12 cellular contexts compared by ENCODE assay signal in genomic region chr19:8333771-8334457, GRCh38. TPM values are rescaled to one million over a fixed set of nuclear protein-coding genes. Genes with fewer than 3 reads are reported as not detected.
DNase-seq lines count a peak whose midpoint lies in the region; ATAC-seq and TF ChIP-seq lines count a peak whose summit lies in the region.
"Had no signal": no experiment of that assay in that cellular context is flagged by ENCODE, and none has a peak within 500 bp of the region (broad histone marks: within the 10 kb centered on the region; RNA-seq: fewer than 3 reads in every experiment).

No MANE protein-coding gene starts in this region.

- no peak for TF ChIP-seq EP300 in stomach (IDR thresholded peaks at IDR 0.05)

- H3K27me3 ChIP-seq in heart left ventricle (peaks cover 6 to 44% (median 13%) of the 10 kb centered on the region in 9 donors), iPS DF 6.9 (ENCODE audit: control insufficient read depth, insufficient read depth, low read length) (peaks cover 15% of the 10 kb centered on the region), stomach (peaks cover 24 to 75% (median 30%) of the 10 kb centered on the region in 3 donors)

- peak overlapping the region in 10 of 12 donors; percentile 33 to 83 (median 71) for H3K27ac ChIP-seq in heart left ventricle
- no peak overlapping the region for H3K27ac ChIP-seq in iPS DF 6.9 (ENCODE audit: low read length)
- no peak overlapping the region for H3K27ac ChIP-seq in stomach
- H3K27ac ChIP-seq: epithelial cell of prostate had no signal

- no peaks in the 10 kb centered on the region for H3K36me3 Mint-ChIP-seq in stimulated activated naive B cell treated with anti-CD40 and anti-IgM and Interleukin-4, amounts not matched to agents 10 μg/mL and 1 μg/mL and 100 μg/mL, for 72 hours
- H3K36me3 Mint-ChIP-seq: CD14-positive monocyte had no signal

- 27 to 41% (median 37%) methylated on average over 18 to 47 of the region's 47 CpGs for WGBS in heart left ventricle, 4 donors
- no CpG with 5 or more reads among the region's 47 CpGs for WGBS in iPS DF 6.9 (ENCODE audit: insufficient coverage, insufficient read length)
- 14 to 22% (median 18%) methylated on average over 16 to 47 of the region's 47 CpGs for WGBS in stomach, 5 donors

- peak in 1 of 4 donors; percentile 4 for ATAC-seq in heart left ventricle
- ATAC-seq in Right ventricle myocardium inferior: no peak
- no peak for ATAC-seq in stimulated activated naive B cell treated with anti-CD40 and anti-IgM and Interleukin-4, amounts not matched to agents 10 μg/mL and 1 μg/mL and 100 μg/mL, for 72 hours (replicated peaks)
- ATAC-seq in HG03469 (IDR thresholded peaks at IDR 0.05; ENCODE audit: unreplicated experiment): no peak

- intact Hi-C loops in heart left ventricle (cut with DNase I): no loop called here
- intact Hi-C loops in Right ventricle myocardium inferior (cut with DNase I): no loop called here
- intact Hi-C loops in stomach (cut with DNase I; ENCODE audit: low total_unique reads): loop anchor here (5.0 kb wide), 1 partner anchor 178 kb away; the partner anchor contains the start of gene ZNF414

- TF ChIP-seq CTCF in heart left ventricle (IDR thresholded peaks at IDR 0.05): no peak
- no peak for TF ChIP-seq CTCF in stomach (IDR thresholded peaks at IDR 0.05)

- TF ChIP-seq POLR2A in heart left ventricle (IDR thresholded peaks at IDR 0.05): no peak
- no peak for TF ChIP-seq POLR2A in stomach (IDR thresholded peaks at IDR 0.05)

- H3K36me3 ChIP-seq in heart left ventricle (peaks cover 0 to 18% (median 2%) of the 10 kb centered on the region in 9 donors), iPS DF 6.9 (ENCODE audit: control insufficient read depth, insufficient read depth, low read length) (no peaks in the 10 kb centered on the region), stomach (no peaks in the 10 kb centered on the region)

- H3K27ac Mint-ChIP-seq in stimulated activated naive B cell treated with anti-CD40 and anti-IgM and Interleukin-4, amounts not matched to agents 10 μg/mL and 1 μg/mL and 100 μg/mL, for 72 hours: no peak overlapping the region

- DNase-seq in heart left ventricle: no peak
- DNase-seq in Right ventricle myocardium inferior (ENCODE audit: missing footprints): no peak
- DNase-seq in NCI-H510A (lab: John Stamatoyannopoulos, UW): peak; percentile 55
- DNase-seq in iPS DF 6.9 (ENCODE audit: low read depth, low spot score): no peak
- no peak for DNase-seq in stimulated activated naive B cell treated with anti-CD40 and anti-IgM and Interleukin-4, amounts not matched to agents 10 μg/mL and 1 μg/mL and 100 μg/mL, for 72 hours
- no peak for DNase-seq in NCI-H226
- no peak for DNase-seq in stomach
- DNase-seq: activated CD4-positive, alpha-beta T cell treated with anti-CD3 and anti-CD28 coated beads, Interleukin-2, amount 50 U/mL, for 48 hours; NCI-H2171 treated with DMSO at 0.1 percent for 48 hours had no signal

- H3K27me3 Mint-ChIP-seq in stimulated activated naive B cell treated with anti-CD40 and anti-IgM and Interleukin-4, amounts not matched to agents 10 μg/mL and 1 μg/mL and 100 μg/mL, for 72 hours: peaks cover 23 to 66% of the 10 kb centered on the region in 2 donors

- H3K4me1 ChIP-seq in heart left ventricle: peaks cover 10 to 47% (median 31%) of the 10 kb centered on the region in 12 donors
- peaks cover 1% of the 10 kb centered on the region; the same call in 1 of the 2 replicates for H3K4me1 ChIP-seq in iPS DF 6.9 (ENCODE audit: control insufficient read depth, insufficient read depth, low read length)
- H3K4me1 ChIP-seq in stomach: peaks cover 20 to 35% (median 31%) of the 10 kb centered on the region in 4 donors

- H3K4me3 Mint-ChIP-seq in stimulated activated naive B cell treated with anti-CD40 and anti-IgM and Interleukin-4, amounts not matched to agents 10 μg/mL and 1 μg/mL and 100 μg/mL, for 72 hours: peak overlapping the region; percentile 10 to 28

- peak overlapping the region in 5 of 12 donors; percentile 2 to 43 (median 16) for H3K4me3 ChIP-seq in heart left ventricle
- peak overlapping the region; percentile 27; the same call in 1 of the 2 replicates for H3K4me3 ChIP-seq in iPS DF 6.9 (ENCODE audit: low read length)
- H3K4me3 ChIP-seq in stomach: peak overlapping the region in 2 of 4 donors; percentile 41 to 51

- H3K9me3 Mint-ChIP-seq in stimulated activated naive B cell treated with anti-CD40 and anti-IgM and Interleukin-4, amounts not matched to agents 10 μg/mL and 1 μg/mL and 100 μg/mL, for 72 hours: no peaks in the 10 kb centered on the region

- H3K9me3 ChIP-seq in heart left ventricle: no peaks in the 10 kb centered on the region
- no peaks in the 10 kb centered on the region for H3K9me3 ChIP-seq in iPS DF 6.9 (ENCODE audit: control insufficient read depth, insufficient read depth, low read length)
- no peaks in the 10 kb centered on the region for H3K9me3 ChIP-seq in stomach

- peaks cover 12 to 19% of the 10 kb centered on the region in 2 donors for H3K4me1 Mint-ChIP-seq in stimulated activated naive B cell treated with anti-CD40 and anti-IgM and Interleukin-4, amounts not matched to agents 10 μg/mL and 1 μg/mL and 100 μg/mL, for 72 hours

RNA-seq across cellular contexts. Expression of gene KANK3, which starts 9.1 kb away (rescaled TPM):
- total RNA-seq in heart left ventricle: 10 to 100 TPM; 12.3 to 33.6 (median 15.9) TPM
- 10 to 100 TPM; 16.9 to 19.4 TPM for polyA plus RNA-seq in heart left ventricle
- 20.5 TPM for total RNA-seq in Right ventricle myocardium inferior
- 10 to 100 TPM in 2 of 5 donors, 1 to 10 TPM in 2, not detected in 1; 4.4 to 72.4 (median 8.8) TPM for total RNA-seq in stomach
- 10 to 100 TPM in 1 of 3 donors, 1 to 10 TPM in 2; 4.8 to 10.7 (median 7.1) TPM for polyA plus RNA-seq in stomach
- polyA plus RNA-seq: CD14-positive monocyte had no signal

RNA-seq across cellular contexts. Expression of gene RPS28, which starts 12.6 kb away (rescaled TPM):
- total RNA-seq in heart left ventricle: 1,000 to 10,000 TPM in 6 of 9 donors, 100 to 1,000 TPM in 3; 271 to 1,278 (median 1,186) TPM
- 100 to 1,000 TPM; 410 to 899 TPM for polyA plus RNA-seq in heart left ventricle
- 1,212 TPM for total RNA-seq in Right ventricle myocardium inferior
- total RNA-seq in stomach: 1,000 to 10,000 TPM in 2 of 5 donors, 100 to 1,000 TPM in 3; 335 to 2,088 (median 520) TPM
- 1,000 to 10,000 TPM in 1 of 3 donors, 100 to 1,000 TPM in 2; 778 to 1,474 (median 861) TPM for polyA plus RNA-seq in stomach

RNA-seq across cellular contexts. Expression of gene NDUFA7, which starts 12.7 kb away (rescaled TPM):
- total RNA-seq in heart left ventricle: 100 to 1,000 TPM in 4 of 9 donors, 10 to 100 TPM in 5; 74.5 to 179 (median 93.6) TPM
- 100 to 1,000 TPM; 168 to 393 TPM for polyA plus RNA-seq in heart left ventricle
- total RNA-seq in Right ventricle myocardium inferior: 129 TPM
- total RNA-seq in stomach: 10 to 100 TPM in 2 of 5 donors, 1 to 10 TPM in 3; 3.6 to 13.8 (median 9.6) TPM
- polyA plus RNA-seq in stomach: 100 to 1,000 TPM; 127 to 171 (median 150) TPM

RNA-seq across cellular contexts. Expression of gene CD320, which starts 25.8 kb away (rescaled TPM):
- total RNA-seq in heart left ventricle (10 to 100 TPM; 17.7 to 74.8 (median 35.7) TPM), Right ventricle myocardium inferior (32.9 TPM), stomach (100 to 1,000 TPM in 1 of 5 donors, 10 to 100 TPM in 4; 13.0 to 108 (median 19.1) TPM)
- polyA plus RNA-seq in heart left ventricle (10 to 100 TPM; 37.8 to 70.5 TPM), stomach (10 to 100 TPM; 24.7 to 32.1 (median 27.0) TPM)

RNA-seq across cellular contexts. Expression of gene ANGPTL4, which starts 30.0 kb away (rescaled TPM):
- total RNA-seq in heart left ventricle (100 to 1,000 TPM in 1 of 9 donors, 10 to 100 TPM in 4, 1 to 10 TPM in 4; 2.4 to 117 (median 10.8) TPM), Right ventricle myocardium inferior (24.6 TPM), stomach (100 to 1,000 TPM in 1 of 5 donors, 10 to 100 TPM in 2, 1 to 10 TPM in 2; 4.8 to 276 (median 19.8) TPM)
- polyA plus RNA-seq in heart left ventricle (10 to 100 TPM in 1 of 2 donors, 1 to 10 TPM in 1; 9.4 to 13.6 TPM), stomach (10 to 100 TPM in 2 of 3 donors, 1 to 10 TPM in 1; 4.1 to 62.9 (median 22.9) TPM)
- polyA plus RNA-seq: CD14-positive monocyte had no signal

Comparison
In these comparisons a context has a peak if more than half of its experiments do, and no peak if none do; other contexts are left out.
1. H3K27ac ChIP-seq: peak in heart left ventricle (10 of 12); none in iPS DF 6.9 (single experiment) and stomach (0 of 5).